10 cellular contexts compared by ENCODE assay signal in the genomic region with DNA sequence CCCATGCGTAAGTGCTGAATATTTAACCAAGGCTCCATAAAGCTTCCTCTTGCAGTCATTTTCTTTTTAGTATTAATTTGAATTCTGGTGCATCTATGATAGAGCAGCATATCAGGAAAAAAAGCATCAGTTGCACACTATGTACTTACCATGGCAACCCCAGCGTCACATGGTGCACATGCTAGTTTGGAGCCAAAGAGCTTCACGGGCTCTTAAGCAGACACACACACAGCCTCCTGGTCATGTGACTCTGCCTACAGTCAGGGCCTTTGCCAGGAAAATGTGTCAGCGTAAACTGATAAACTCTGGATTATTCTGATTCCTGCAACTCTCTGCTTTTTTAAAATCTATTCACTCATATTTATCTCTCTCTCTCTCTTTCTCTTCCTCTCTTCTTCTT.
DNase-seq lines count a peak whose midpoint lies in the region; ATAC-seq and TF ChIP-seq lines count a peak whose summit lies in the region.
"Had no signal": no experiment of that assay in that cellular context is flagged by ENCODE, and none has a peak within 500 bp of the region (broad histone marks: within the 10 kb centered on the region; RNA-seq: fewer than 3 reads in every experiment).

No MANE protein-coding gene starts in this region.

- no peak for ATAC-seq in HG03521 (IDR thresholded peaks at IDR 0.05; ENCODE audit: unreplicated experiment)
- ATAC-seq in HG03097 (IDR thresholded peaks at IDR 0.05; ENCODE audit: low FRiP score, unreplicated experiment) = no peak
- ATAC-seq: activated CD4-positive, alpha-beta T cell treated with anti-CD3 and anti-CD28 coated beads for 36 hours had no signal

- TF ChIP-seq CTCF in retinal pigment epithelial cell (conservative IDR thresholded peaks at IDR 0.05; ENCODE audit: low read depth, low read length) = no peak

- DNase-seq in NCI-H524 treated with DMSO at 0.1 percent for 48 hours (lab: John Stamatoyannopoulos, UW) (peak; percentile 3), fibroblast of the conjunctiva (ENCODE audit: low read depth) (peak; percentile 17), retinal pigment epithelial cell (ENCODE audit: low read depth) (peak; percentile 95)
- no peak for DNase-seq in activated CD4-positive, alpha-beta T cell treated with anti-CD3 and anti-CD28 coated beads for 48 hours
- DNase-seq: activated CD4-positive, alpha-beta T cell treated with anti-CD3 and anti-CD28 coated beads for 36 hours; HFFc6; MV-4-11 had no signal

- no peak for TF ChIP-seq RAD21 in Ishikawa (IDR thresholded peaks at IDR 0.05; ENCODE audit: low read depth)

- H3K4me3 ChIP-seq in retinal pigment epithelial cell (ENCODE audit: low read length) = no peak overlapping the region

- no peak for TF ChIP-seq EP300 in Ishikawa (IDR thresholded peaks at IDR 0.05; ENCODE audit: borderline replicate concordance)

TF ChIP-seq in Ishikawa, 13 proteins besides CTCF, POLR2A, EP300 and RAD21:
- TF ChIP-seq, protein P1, sequence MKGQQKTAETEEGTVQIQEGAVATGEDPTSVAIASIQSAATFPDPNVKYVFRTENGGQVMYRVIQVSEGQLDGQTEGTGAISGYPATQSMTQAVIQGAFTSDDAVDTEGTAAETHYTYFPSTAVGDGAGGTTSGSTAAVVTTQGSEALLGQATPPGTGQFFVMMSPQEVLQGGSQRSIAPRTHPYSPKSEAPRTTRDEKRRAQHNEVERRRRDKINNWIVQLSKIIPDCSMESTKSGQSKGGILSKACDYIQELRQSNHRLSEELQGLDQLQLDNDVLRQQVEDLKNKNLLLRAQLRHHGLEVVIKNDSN (IDR thresholded peaks at IDR 0.05) = peak; percentile 77
- no peak for TF ChIP-seq TCF12 (IDR thresholded peaks at IDR 0.05; ENCODE audit: low read depth)
